28 cellular contexts compared by ENCODE assay signal in the genomic region with DNA sequence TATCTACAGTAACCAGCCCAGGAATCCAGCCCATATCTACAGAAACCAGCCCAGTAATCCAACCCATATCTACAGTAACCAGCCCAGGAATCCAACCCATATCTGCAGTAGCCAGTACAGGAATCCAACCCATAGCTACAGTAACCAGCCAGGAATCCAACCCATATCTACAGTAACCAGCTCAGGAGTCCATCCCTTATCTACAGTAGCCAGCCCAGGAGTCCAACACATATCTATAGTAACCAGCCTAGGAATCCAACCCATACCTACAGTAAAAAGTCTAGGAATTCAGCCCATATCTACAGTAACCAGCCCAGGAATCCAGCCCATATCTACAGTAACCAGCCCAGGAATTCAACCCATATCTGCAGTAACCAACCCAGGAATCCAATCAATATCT.
"Had no signal": no experiment of that assay in that cellular context is flagged by ENCODE, and none has a peak within 500 bp of the region (broad histone marks: within the 10 kb centered on the region; RNA-seq: fewer than 3 reads in every experiment).

No MANE protein-coding gene starts in this region.

- H3K27ac ChIP-seq: brain microvascular endothelial cell, coronary artery, dorsolateral prefrontal cortex, esophagus muscularis mucosa, gastroesophageal sphincter, heart right ventricle, WERI-Rb-1 had no signal

- H3K36me3 ChIP-seq: brain microvascular endothelial cell, esophagus muscularis mucosa, gastroesophageal sphincter, heart right ventricle, WERI-Rb-1 had no signal

- H3K4me3 ChIP-seq: coronary artery, dorsolateral prefrontal cortex, esophagus muscularis mucosa, gastroesophageal sphincter, heart right ventricle had no signal

- DNase-seq: activated B cell treated with CpG ODN at 0.5 μM for 24 hours; activated CD4-positive, alpha-beta T cell treated with anti-CD3 and anti-CD28 coated beads for 48 hours; activated CD4-positive, alpha-beta T cell treated with anti-CD3 and anti-CD28 coated beads, Interleukin-2, amount 50 U/mL, for 1 hour; activated CD4-positive, alpha-beta T cell treated with anti-CD3 and anti-CD28 coated beads, Interleukin-2, amount 50 U/mL, for 48 hours; activated CD8-positive, alpha-beta memory T cell treated with anti-CD3 and anti-CD28 coated beads for 24 hours; activated CD8-positive, alpha-beta T cell treated with anti-CD3 and anti-CD28 coated beads for 36 hours; activated effector memory CD4-positive, alpha-beta T cell treated with Interleukin-2 at 50 U/mL for 16 hours; activated gamma-delta T cell treated with Interleukin-2 at 50 U/mL for 16 hours; activated naive CD4-positive, alpha-beta T cell treated with anti-CD3 and anti-CD28 coated beads, Interleukin-2, amount 50 U/mL, for 16 hours; activated naive CD4-positive, alpha-beta T cell treated with Interleukin-2 at 50 U/mL for 16 hours; activated T-cell treated with anti-CD3 and anti-CD28 coated beads, Interleukin-2, amount 50 U/mL, for 4 hours; amniotic stem cell; anterior cingulate cortex; brain microvascular endothelial cell; dorsolateral prefrontal cortex; effector memory CD4-positive, alpha-beta T cell; foreskin melanocyte; heart right ventricle; T-helper 17 cell; T1000; WERI-Rb-1 had no signal

- FAIRE-seq: astrocyte, bronchial epithelial cell had no signal

- H3K4me1 ChIP-seq: esophagus muscularis mucosa, gastroesophageal sphincter had no signal

- H3K27me3 ChIP-seq: brain microvascular endothelial cell, dorsolateral prefrontal cortex, esophagus muscularis mucosa, gastroesophageal sphincter, heart right ventricle had no signal

- ATAC-seq: activated CD4-positive, CD25-positive, alpha-beta regulatory T cell treated with anti-CD3 and anti-CD28 coated beads, Interleukin-2, amount 50 U/mL, for 24 hours; activated CD8-positive, alpha-beta T cell treated with anti-CD3 and anti-CD28 coated beads for 36 hours; activated T-cell treated with anti-CD3 and anti-CD28 coated beads, Interleukin-2, amount 50 U/mL, for 4 hours; activated T-helper 17 cell treated with anti-CD3 and anti-CD28 coated beads, Interleukin-2, amount 50 U/mL, for 72 hours; gastroesophageal sphincter; heart right ventricle; T-helper 17 cell had no signal
